Comparison of ENCODE assay signal across 1 cellular context in genomic region chr2:62263076-62263475, GRCh38.
TF ChIP-seq lines count a peak whose summit lies in the region.

No MANE protein-coding gene starts in this region.

TF ChIP-seq in WTC11, 78 proteins besides CTCF, POLR2A, EP300 and RAD21 (continued from another document):
- TF ChIP-seq ZNF425 (CRISPR knock-in tag; conservative IDR thresholded peaks at IDR 0.05) (no peak), ZNF219 (CRISPR knock-in tag; IDR thresholded peaks at IDR 0.05; ENCODE audit: borderline replicate concordance) (no peak), ZMAT4 (CRISPR knock-in tag; IDR thresholded peaks at IDR 0.05) (no peak), NFYB (CRISPR knock-in tag; conservative IDR thresholded peaks at IDR 0.05; ENCODE audit: low read depth) (no peak), HMGA2 (CRISPR knock-in tag; IDR thresholded peaks at IDR 0.05) (no peak), NR2C2 (CRISPR knock-in tag; IDR thresholded peaks at IDR 0.05) (no peak), ATF2 (CRISPR knock-in tag; IDR thresholded peaks at IDR 0.05; ENCODE audit: borderline replicate concordance, low read depth) (no peak), ZNF232 (CRISPR knock-in tag; IDR thresholded peaks at IDR 0.05) (no peak), JAZF1 (CRISPR knock-in tag; IDR thresholded peaks at IDR 0.05) (no peak), MYBL2 (CRISPR knock-in tag; IDR thresholded peaks at IDR 0.05) (no peak), EMX1 (CRISPR knock-in tag; IDR thresholded peaks at IDR 0.05) (no peak), AR (CRISPR knock-in tag; IDR thresholded peaks at IDR 0.05) (no peak), STAT6 (CRISPR knock-in tag; conservative IDR thresholded peaks at IDR 0.05; ENCODE audit: low read depth) (no peak), E2F4 (CRISPR knock-in tag; IDR thresholded peaks at IDR 0.05; ENCODE audit: borderline replicate concordance, low read depth) (no peak)
